Comparison of ENCODE assay signal across 3 cellular contexts in the genomic region with DNA sequence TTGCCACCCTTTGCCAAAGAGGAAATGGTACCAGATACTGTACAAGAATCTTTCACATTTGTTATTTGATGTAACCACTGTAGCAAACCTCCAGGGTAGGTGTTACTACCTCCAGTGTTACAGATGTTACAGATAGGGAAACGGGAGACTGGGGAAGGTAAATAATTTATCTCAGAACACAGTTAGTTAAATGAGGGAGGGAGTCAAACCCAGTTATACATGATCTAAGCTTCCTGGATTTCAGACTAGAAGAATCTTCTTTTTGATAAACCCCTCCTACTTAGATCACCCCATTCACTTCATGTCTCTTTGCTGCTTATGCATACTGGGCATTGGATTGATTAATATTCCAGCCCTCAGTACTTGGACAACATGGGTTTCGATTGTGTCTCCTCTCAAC.
TF ChIP-seq lines count a peak whose summit lies in the region.

No MANE protein-coding gene starts in this region.

TF ChIP-seq in HEK293, 187 proteins besides CTCF, POLR2A, EP300 and RAD21:
- TF ChIP-seq, protein P1, sequence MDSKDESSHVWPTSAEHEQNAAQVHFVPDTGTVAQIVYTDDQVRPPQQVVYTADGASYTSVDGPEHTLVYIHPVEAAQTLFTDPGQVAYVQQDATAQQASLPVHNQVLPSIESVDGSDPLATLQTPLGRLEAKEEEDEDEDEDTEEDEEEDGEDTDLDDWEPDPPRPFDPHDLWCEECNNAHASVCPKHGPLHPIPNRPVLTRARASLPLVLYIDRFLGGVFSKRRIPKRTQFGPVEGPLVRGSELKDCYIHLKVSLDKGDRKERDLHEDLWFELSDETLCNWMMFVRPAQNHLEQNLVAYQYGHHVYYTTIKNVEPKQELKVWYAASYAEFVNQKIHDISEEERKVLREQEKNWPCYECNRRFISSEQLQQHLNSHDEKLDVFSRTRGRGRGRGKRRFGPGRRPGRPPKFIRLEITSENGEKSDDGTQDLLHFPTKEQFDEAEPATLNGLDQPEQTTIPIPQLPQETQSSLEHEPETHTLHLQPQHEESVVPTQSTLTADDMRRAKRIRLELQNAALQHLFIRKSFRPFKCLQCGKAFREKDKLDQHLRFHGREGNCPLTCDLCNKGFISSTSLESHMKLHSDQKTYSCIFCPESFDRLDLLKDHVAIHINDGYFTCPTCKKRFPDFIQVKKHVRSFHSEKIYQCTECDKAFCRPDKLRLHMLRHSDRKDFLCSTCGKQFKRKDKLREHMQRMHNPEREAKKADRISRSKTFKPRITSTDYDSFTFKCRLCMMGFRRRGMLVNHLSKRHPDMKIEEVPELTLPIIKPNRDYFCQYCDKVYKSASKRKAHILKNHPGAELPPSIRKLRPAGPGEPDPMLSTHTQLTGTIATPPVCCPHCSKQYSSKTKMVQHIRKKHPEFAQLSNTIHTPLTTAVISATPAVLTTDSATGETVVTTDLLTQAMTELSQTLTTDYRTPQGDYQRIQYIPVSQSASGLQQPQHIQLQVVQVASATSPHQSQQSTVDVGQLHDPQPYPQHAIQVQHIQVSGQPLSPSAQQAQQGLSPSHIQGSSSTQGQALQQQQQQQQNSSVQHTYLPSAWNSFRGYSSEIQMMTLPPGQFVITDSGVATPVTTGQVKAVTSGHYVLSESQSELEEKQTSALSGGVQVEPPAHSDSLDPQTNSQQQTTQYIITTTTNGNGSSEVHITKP (tag by site-specific recombination; IDR thresholded peaks at IDR 0.05), result peak; percentile 66
- TF ChIP-seq MEIS1 (CRISPR knock-in tag; IDR thresholded peaks at IDR 0.05; ENCODE audit: borderline replicate concordance), result no peak

TF ChIP-seq in GM12878, 131 proteins besides CTCF, POLR2A, EP300 and RAD21 (continued from another document):
- TF ChIP-seq, protein P2, sequence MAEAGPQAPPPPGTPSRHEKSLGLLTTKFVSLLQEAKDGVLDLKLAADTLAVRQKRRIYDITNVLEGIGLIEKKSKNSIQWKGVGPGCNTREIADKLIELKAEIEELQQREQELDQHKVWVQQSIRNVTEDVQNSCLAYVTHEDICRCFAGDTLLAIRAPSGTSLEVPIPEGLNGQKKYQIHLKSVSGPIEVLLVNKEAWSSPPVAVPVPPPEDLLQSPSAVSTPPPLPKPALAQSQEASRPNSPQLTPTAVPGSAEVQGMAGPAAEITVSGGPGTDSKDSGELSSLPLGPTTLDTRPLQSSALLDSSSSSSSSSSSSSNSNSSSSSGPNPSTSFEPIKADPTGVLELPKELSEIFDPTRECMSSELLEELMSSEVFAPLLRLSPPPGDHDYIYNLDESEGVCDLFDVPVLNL (IDR thresholded peaks at IDR 0.05; ENCODE audit: low read depth, low read length), result no peak
- TF ChIP-seq STAT1 (conservative IDR thresholded peaks at IDR 0.05), result no peak
- TF ChIP-seq ASH2L (IDR thresholded peaks at IDR 0.05; ENCODE audit: borderline replicate concordance, low read depth), result no peak
- no peak for TF ChIP-seq POU2F2 (IDR thresholded peaks at IDR 0.05; ENCODE audit: borderline replicate concordance, low read depth, low read length)
- TF ChIP-seq JUNB (IDR thresholded peaks at IDR 0.05), result no peak
- TF ChIP-seq KDM1A (IDR thresholded peaks at IDR 0.05; ENCODE audit: borderline replicate concordance), result no peak

TF ChIP-seq in K562, 482 proteins besides CTCF, POLR2A, EP300 and RAD21:
- TF ChIP-seq, protein P1 (IDR thresholded peaks at IDR 0.05; ENCODE audit: partially characterized antibody), result peak; percentile 55
- TF ChIP-seq BRF1 (IDR thresholded peaks at IDR 0.05; ENCODE audit: borderline replicate concordance, extremely low read depth, insufficient read length), result no peak
- TF ChIP-seq POLR2AphosphoS2 (IDR thresholded peaks at IDR 0.05; ENCODE audit: low read length), result no peak
- no peak for TF ChIP-seq ELF2 (CRISPR knock-in tag; IDR thresholded peaks at IDR 0.05)
- TF ChIP-seq MYC (IDR thresholded peaks at IDR 0.05; ENCODE audit: low read depth, low read length), result no peak
- TF ChIP-seq MYC (CRISPR knock-in tag; IDR thresholded peaks at IDR 0.05; ENCODE audit: borderline replicate concordance, low read depth), result no peak
- no peak for TF ChIP-seq CHCHD3 (CRISPR knock-in tag; IDR thresholded peaks at IDR 0.05)
- no peak for TF ChIP-seq ETS2 (tag; IDR thresholded peaks at IDR 0.05; ENCODE audit: borderline replicate concordance, poor library complexity, severe bottlenecking)
- TF ChIP-seq, protein P3, sequence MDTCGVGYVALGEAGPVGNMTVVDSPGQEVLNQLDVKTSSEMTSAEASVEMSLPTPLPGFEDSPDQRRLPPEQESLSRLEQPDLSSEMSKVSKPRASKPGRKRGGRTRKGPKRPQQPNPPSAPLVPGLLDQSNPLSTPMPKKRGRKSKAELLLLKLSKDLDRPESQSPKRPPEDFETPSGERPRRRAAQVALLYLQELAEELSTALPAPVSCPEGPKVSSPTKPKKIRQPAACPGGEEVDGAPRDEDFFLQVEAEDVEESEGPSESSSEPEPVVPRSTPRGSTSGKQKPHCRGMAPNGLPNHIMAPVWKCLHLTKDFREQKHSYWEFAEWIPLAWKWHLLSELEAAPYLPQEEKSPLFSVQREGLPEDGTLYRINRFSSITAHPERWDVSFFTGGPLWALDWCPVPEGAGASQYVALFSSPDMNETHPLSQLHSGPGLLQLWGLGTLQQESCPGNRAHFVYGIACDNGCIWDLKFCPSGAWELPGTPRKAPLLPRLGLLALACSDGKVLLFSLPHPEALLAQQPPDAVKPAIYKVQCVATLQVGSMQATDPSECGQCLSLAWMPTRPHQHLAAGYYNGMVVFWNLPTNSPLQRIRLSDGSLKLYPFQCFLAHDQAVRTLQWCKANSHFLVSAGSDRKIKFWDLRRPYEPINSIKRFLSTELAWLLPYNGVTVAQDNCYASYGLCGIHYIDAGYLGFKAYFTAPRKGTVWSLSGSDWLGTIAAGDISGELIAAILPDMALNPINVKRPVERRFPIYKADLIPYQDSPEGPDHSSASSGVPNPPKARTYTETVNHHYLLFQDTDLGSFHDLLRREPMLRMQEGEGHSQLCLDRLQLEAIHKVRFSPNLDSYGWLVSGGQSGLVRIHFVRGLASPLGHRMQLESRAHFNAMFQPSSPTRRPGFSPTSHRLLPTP (IDR thresholded peaks at IDR 0.05; ENCODE audit: borderline replicate concordance, extremely low read depth, insufficient read length), result no peak
